ENCODE assay signal across 9 cellular contexts in the genomic region with DNA sequence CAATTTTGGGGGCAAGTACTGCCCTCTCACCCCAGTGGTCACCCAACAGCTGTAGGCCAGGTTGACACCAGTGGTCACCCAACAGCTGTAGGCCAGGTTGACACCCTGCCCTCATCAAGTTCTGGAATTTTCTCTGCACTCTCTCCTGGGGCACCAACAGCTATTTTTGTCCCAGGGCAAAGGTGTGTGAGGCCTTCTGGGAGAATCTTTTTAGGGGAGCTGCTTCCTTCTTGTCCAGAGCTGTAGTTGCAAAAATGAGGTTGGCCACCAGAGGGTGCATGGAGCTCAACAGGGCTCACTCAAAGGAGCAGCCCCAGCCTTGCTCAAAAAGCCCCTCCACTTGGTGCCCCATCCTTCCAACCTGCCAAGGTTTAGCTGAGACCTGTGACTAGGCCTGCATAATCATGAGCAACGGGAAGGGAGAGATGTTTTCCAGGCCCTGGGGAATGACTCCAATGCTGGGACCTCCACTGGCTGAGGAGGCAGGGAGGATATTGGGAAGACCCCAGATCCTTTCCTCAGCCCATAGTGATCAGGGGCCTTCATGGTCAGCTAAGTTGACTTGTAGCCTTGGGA. TPM values are rescaled to one million over a fixed set of nuclear protein-coding genes. Genes with fewer than 3 reads are reported as not detected.
A peak's percentile ranks its signal among the peaks of the same experiment; 100 is the strongest.
DNase-seq lines count a peak whose midpoint lies in the region; ATAC-seq, FAIRE-seq and TF ChIP-seq lines count a peak whose summit lies in the region.
"Had no signal": no experiment of that assay in that cellular context is flagged by ENCODE, and none has a peak within 500 bp of the region (broad histone marks: within the 10 kb centered on the region; RNA-seq: fewer than 3 reads in every experiment).

No MANE protein-coding gene starts in this region.

- CTCF ChIA-PET in A673 (lab: Charles Lee) (interaction anchor here (0.5 to 1.8 kb wide), 7 partner anchors 11 to 1005 kb away, joined by 3 to 11 read pairs (median 4); a partner anchor contains a TSS), PC-3 (lab: Charles Lee) (interaction anchor here (0.5 to 1.4 kb wide), 8 partner anchors 11 to 529 kb away, joined by 3 to 4 read pairs (median 3); a partner anchor contains a TSS)

- no TSS peak for BruUV-seq in A673 (replicated peaks; lab: Mats Ljungman, UMichigan)
- no TSS peak for BruUV-seq in PC-3 (replicated peaks; lab: Mats Ljungman, UMichigan)

- no peaks in the 10 kb centered on the region for H3K27me3 ChIP-seq in A673 (replicated peaks; ENCODE audit: insufficient read depth, low read depth, low read length, poor library complexity)
- H3K27me3 ChIP-seq in PC-3 (ENCODE audit: low read length): no peaks in the 10 kb centered on the region

- no peaks in the 10 kb centered on the region for H3F3A ChIP-seq in PC-3 (ENCODE audit: low read length, unreplicated experiment)

- peak; percentile 86 for TF ChIP-seq CTCF in A673 (conservative IDR thresholded peaks at IDR 0.05; ENCODE audit: low read depth, low read length)
- TF ChIP-seq CTCF in PC-3 (conservative IDR thresholded peaks at IDR 0.05; ENCODE audit: low read depth, low read length): peak; percentile 80
- peak; percentile 91 for TF ChIP-seq CTCF in fibroblast of the aortic adventitia (IDR thresholded peaks at IDR 0.05; ENCODE audit: insufficient read depth, low read length)

- no peaks in the 10 kb centered on the region for H3K36me3 ChIP-seq in A673 (ENCODE audit: insufficient read depth, low read length, poor library complexity, severe bottlenecking)
- H3K36me3 ChIP-seq in PC-3 (ENCODE audit: low read depth, low read length): no peaks in the 10 kb centered on the region

- H3K9me3 ChIP-seq in A673 (ENCODE audit: low read depth, low read length, poor library complexity, severe bottlenecking) (no peaks in the 10 kb centered on the region), PC-3 (ENCODE audit: low read length) (no peaks in the 10 kb centered on the region)

- DNase-seq in A673 (ENCODE audit: low spot score): peak; percentile 74
- peak; percentile 66 for DNase-seq in PC-3
- DNase-seq in activated T-helper 1 cell treated with Interleukin-2 at 50 U/mL for 16 hours (ENCODE audit: low read depth): peak; percentile 24
- peak; percentile 76 for DNase-seq in fibroblast of the aortic adventitia (ENCODE audit: low read depth)
- DNase-seq in pons (ENCODE audit: low spot score): peak; percentile 41
- DNase-seq in urothelium cell line (ENCODE audit: low spot score): peak; percentile 58

- POLR2A ChIA-PET in A673 (lab: Charles Lee; ENCODE audit: low non-redundant PET) (no interaction called here), PC-3 (lab: Charles Lee; ENCODE audit: unreplicated experiment) (no interaction called here)

- no peak overlapping the region for H2AFZ ChIP-seq in PC-3 (ENCODE audit: low read length)

- FAIRE-seq in urothelium cell line (lab: Jason Lieb, UNC): no peak

- peak; percentile 71 for ATAC-seq in GM18498 (IDR thresholded peaks at IDR 0.05; ENCODE audit: unreplicated experiment)
- ATAC-seq in HG03432 (IDR thresholded peaks at IDR 0.05; ENCODE audit: unreplicated experiment): peak; percentile 72
- peak; percentile 76 for ATAC-seq in PC-3

- H3K4me2 ChIP-seq in PC-3 (ENCODE audit: low read length): no peak overlapping the region

- intact Hi-C loops in A673 (cut with micrococcal nuclease; ENCODE audit: unreplicated experiment) (loop anchor here (5.0 kb wide), 1 partner anchor 264 kb away; no protein-coding TSS in a partner anchor), PC-3 (cut with micrococcal nuclease) (no loop called here)

- no peaks in the 10 kb centered on the region for H3K4me1 ChIP-seq in A673 (ENCODE audit: insufficient read depth, low read length, poor library complexity, severe bottlenecking)
- H3K4me1 ChIP-seq in PC-3 (ENCODE audit: insufficient read depth, low read length): no peaks in the 10 kb centered on the region

- H3K4me3 ChIP-seq in A673 (ENCODE audit: low read depth, low read length, poor library complexity, severe bottlenecking) (no peak overlapping the region), PC-3 (ENCODE audit: low read length) (no peak overlapping the region), fibroblast of the aortic adventitia (ENCODE audit: low read depth, low read length) (no peak overlapping the region)
- H3K4me3 ChIP-seq: skin epidermis had no signal

- H3K27ac ChIP-seq in A673 (ENCODE audit: low read depth, low read length, poor library complexity, severe bottlenecking): no peak overlapping the region
- no peak overlapping the region for H3K27ac ChIP-seq in PC-3 (ENCODE audit: low read length)
- H3K27ac ChIP-seq: skin epidermis had no signal

- H4K20me1 ChIP-seq in PC-3 (ENCODE audit: low read length): no peaks in the 10 kb centered on the region

- H3K9me2 ChIP-seq in PC-3 (replicated peaks; ENCODE audit: low read length): no peaks in the 10 kb centered on the region

- H3K79me2 ChIP-seq in PC-3 (ENCODE audit: low read length): no peaks in the 10 kb centered on the region

- no peak overlapping the region for H3K9ac ChIP-seq in PC-3 (ENCODE audit: low read length)

RNA-seq across cellular contexts. Expression of a gene that starts 10.6 kb away (rescaled TPM):
- total RNA-seq in A673 (2021) (2.8 and 3.3 TPM in 2 replicates), PC-3 (2014; rRNA removed) (38.7 and 43.6 TPM in 2 replicates), fibroblast of the aortic adventitia (ENCODE audit: low replicate concordance) (104 and 293 TPM in 2 replicates)

RNA-seq across cellular contexts. Expression of a gene that starts 19.2 kb away (rescaled TPM):
- total RNA-seq in A673 (2021): 6.0 and 8.9 TPM in 2 replicates
- 26.5 and 27.8 TPM in 2 replicates for total RNA-seq in PC-3 (2014; rRNA removed)
- total RNA-seq in fibroblast of the aortic adventitia (ENCODE audit: low replicate concordance): 37.3 and 41.8 TPM in 2 replicates

RNA-seq across cellular contexts. Expression of a gene that starts 55.9 kb away (rescaled TPM):
- total RNA-seq in A673 (2021) (0.42 and 0.99 TPM in 2 replicates), PC-3 (2014; rRNA removed) (2.2 and 3.4 TPM in 2 replicates), fibroblast of the aortic adventitia (ENCODE audit: low replicate concordance) (3.4 and 5.7 TPM in 2 replicates)

Comparison
In these comparisons a context has a peak if more than half of its experiments do, and no peak if none do; other contexts are left out.
1. DNase-seq: peak in every context shown above with its lines; median percentile 76 in fibroblast of the aortic adventitia; 74 in A673; 66 in PC-3; 58 in urothelium cell line; 41 in pons; 24 in activated T-helper 1 cell treated with Interleukin-2 at 50 U/mL for 16 hours.